Comparison of ENCODE assay signal across 1 cellular context in the genomic region with DNA sequence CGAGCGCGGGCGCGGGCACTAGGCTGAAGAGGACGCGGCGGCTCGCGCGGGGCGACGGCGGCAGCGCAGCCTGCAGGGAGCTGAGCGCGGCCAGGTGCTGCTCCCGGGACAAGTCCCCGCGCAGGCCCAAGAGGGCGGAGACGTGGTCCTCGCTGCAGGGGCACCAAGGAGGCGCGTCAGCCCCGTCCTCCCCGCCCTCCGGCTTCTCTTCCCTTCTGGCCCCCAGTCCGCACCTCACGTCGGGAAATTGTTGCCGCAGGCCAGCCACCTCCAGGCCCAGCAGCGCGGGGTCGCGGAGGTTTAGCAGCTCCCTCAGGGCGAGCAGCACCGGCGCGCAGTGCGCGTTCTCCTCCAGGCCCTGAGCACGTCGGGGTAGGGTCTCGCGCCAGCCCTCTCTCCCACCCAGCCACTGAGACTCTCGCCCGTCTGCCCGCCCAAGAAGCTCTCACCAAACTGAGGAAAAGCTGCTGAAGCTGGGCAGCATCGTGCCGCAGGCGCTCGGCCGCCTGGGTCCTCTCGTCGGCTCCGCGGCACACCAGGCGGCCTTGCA.
TF ChIP-seq lines count a peak whose summit lies in the region.

No MANE protein-coding gene starts in this region.

TF ChIP-seq in IMR-90, 13 proteins besides CTCF, POLR2A, EP300 and RAD21:
- no peak for TF ChIP-seq RFX5 (IDR thresholded peaks at IDR 0.05; ENCODE audit: low read depth, low read length)
- no peak for TF ChIP-seq RCOR1 (IDR thresholded peaks at IDR 0.05; ENCODE audit: insufficient replicate concordance, low read length)
- no peak for TF ChIP-seq MAFK (IDR thresholded peaks at IDR 0.05; ENCODE audit: low read depth, low read length)
TF ChIP-seq in IMR-90: peak in this region for 0.
